ENCODE assay signal across 9 cellular contexts in genomic region chr4:147550626-147551250, GRCh38.
A peak's percentile ranks its signal among the peaks of the same experiment; 100 is the strongest.
DNase-seq lines count a peak whose midpoint lies in the region; ATAC-seq, FAIRE-seq and TF ChIP-seq lines count a peak whose summit lies in the region.
"Had no signal": no experiment of that assay in that cellular context is flagged by ENCODE, and none has a peak within 500 bp of the region (broad histone marks: within the 10 kb centered on the region; RNA-seq: fewer than 3 reads in every experiment).

No MANE protein-coding gene starts in this region.

- no peak for TF ChIP-seq POLR2A in GM12892 (IDR thresholded peaks at IDR 0.05; ENCODE audit: low read depth, low read length)

- H3K27me3 ChIP-seq in left lung: no peaks in the 10 kb centered on the region
- H3K27me3 ChIP-seq: heart left ventricle had no signal

- no peaks in the 10 kb centered on the region for H3K36me3 Mint-ChIP-seq in endothelial cell (ENCODE audit: low read depth, unreplicated experiment)

- H3K4me3 Mint-ChIP-seq in endothelial cell (ENCODE audit: unreplicated experiment): no peak overlapping the region

- no peak overlapping the region for H3K27ac ChIP-seq in left lung

- FAIRE-seq in GM12892 (lab: Jason Lieb, UNC): peak; percentile 88

- TF ChIP-seq CTCF in left lung (IDR thresholded peaks at IDR 0.05) (no peak), endothelial cell (IDR thresholded peaks at IDR 0.05; ENCODE audit: unreplicated experiment) (no peak)

- H3K36me3 ChIP-seq in left lung: no peaks in the 10 kb centered on the region

- peak; percentile 64 for ATAC-seq in GM21576 (IDR thresholded peaks at IDR 0.05; ENCODE audit: unreplicated experiment)
- peak; percentile 76 for ATAC-seq in left lung

- intact Hi-C loops in left lung (cut with DNase I): no loop called here
- intact Hi-C loops in posterior vena cava (cut with DNase I): no loop called here

- H3K9me3 ChIP-seq in left lung: no peaks in the 10 kb centered on the region
- H3K9me3 ChIP-seq: heart left ventricle had no signal

- DNase-seq in GM12892 (ENCODE audit: insufficient read length) (peak; percentile 19), OCI-M1 (lab: John Stamatoyannopoulos, UW) (peak; percentile 32), left lung (no peak), NCI-H2196 (lab: John Stamatoyannopoulos, UW; ENCODE audit: unreplicated experiment) (no peak), posterior vena cava (ENCODE audit: low spot score) (no peak), endothelial cell (ENCODE audit: low spot score) (no peak), GF-D8 (lab: John Stamatoyannopoulos, UW) (no peak)

- no peak overlapping the region for H3K4me3 ChIP-seq in left lung

- peaks cover 5% of the 10 kb centered on the region for H3K27me3 Mint-ChIP-seq in endothelial cell (ENCODE audit: unreplicated experiment)

- peaks cover 3% of the 10 kb centered on the region for H3K4me1 Mint-ChIP-seq in endothelial cell (ENCODE audit: unreplicated experiment)

- no peak overlapping the region for H3K27ac Mint-ChIP-seq in endothelial cell (ENCODE audit: unreplicated experiment)

- no peaks in the 10 kb centered on the region for H3K4me1 ChIP-seq in left lung

- H3K9me3 Mint-ChIP-seq in endothelial cell (ENCODE audit: unreplicated experiment): no peaks in the 10 kb centered on the region

Comparison
In these comparisons a context has a peak if more than half of its experiments do, and no peak if none do; other contexts are left out.
1. DNase-seq: peak in GM12892 (single experiment) and OCI-M1 (single experiment); none in left lung (0 of 2), NCI-H2196 (single experiment), posterior vena cava (single experiment), endothelial cell (single experiment) and GF-D8 (single experiment).